13 cellular contexts compared by ENCODE assay signal in genomic region chr12:49783917-49784676, GRCh38. TPM values are rescaled to one million over a fixed set of nuclear protein-coding genes. Genes with fewer than 3 reads are reported as not detected.
DNase-seq lines count a peak whose midpoint lies in the region; ATAC-seq and TF ChIP-seq lines count a peak whose summit lies in the region.
"Had no signal": no experiment of that assay in that cellular context is flagged by ENCODE, and none has a peak within 500 bp of the region (broad histone marks: within the 10 kb centered on the region; RNA-seq: fewer than 3 reads in every experiment).

No MANE protein-coding gene starts in this region.

- H3K4me1 Mint-ChIP-seq in endothelial cell (ENCODE audit: unreplicated experiment) (peaks cover 16% of the 10 kb centered on the region), naive B cell (peaks cover 0 to 7% (median 7%) of the 10 kb centered on the region in 3 donors)
- no peaks in the 10 kb centered on the region for H3K4me1 Mint-ChIP-seq in activated naive CD8-positive, alpha-beta T cell treated with anti-CD3 and anti-CD28 coated beads for 36 hours
- H3K4me1 Mint-ChIP-seq: T-cell had no signal

- no peak overlapping the region for H3K27ac ChIP-seq in esophagus squamous epithelium
- H3K27ac ChIP-seq: prostate gland had no signal

- peak overlapping the region; percentile 66 for H3K27ac Mint-ChIP-seq in endothelial cell (ENCODE audit: unreplicated experiment)
- H3K27ac Mint-ChIP-seq in naive B cell, result peak overlapping the region in 1 of 6 donors; percentile 10
- H3K27ac Mint-ChIP-seq in activated naive CD8-positive, alpha-beta T cell treated with anti-CD3 and anti-CD28 coated beads for 36 hours, result no peak overlapping the region
- H3K27ac Mint-ChIP-seq: T-cell had no signal

- no peaks in the 10 kb centered on the region for H3K27me3 ChIP-seq in esophagus squamous epithelium

- H3K4me3 Mint-ChIP-seq in endothelial cell (ENCODE audit: unreplicated experiment) (no peak overlapping the region), naive B cell (no peak overlapping the region)
- H3K4me3 Mint-ChIP-seq in activated naive CD8-positive, alpha-beta T cell treated with anti-CD3 and anti-CD28 coated beads for 36 hours, result no peak overlapping the region
- H3K4me3 Mint-ChIP-seq: T-cell had no signal

- intact Hi-C loops in esophagus squamous epithelium (cut with DNase I), result no loop called here

- ATAC-seq in naive B cell (ENCODE audit: low read depth in 2 of 2), result peak; percentile 52 to 73
- no peak for ATAC-seq in HG02840 (IDR thresholded peaks at IDR 0.05; ENCODE audit: low FRiP score, unreplicated experiment)
- ATAC-seq: T-cell had no signal

- no peaks in the 10 kb centered on the region for H3K9me3 ChIP-seq in esophagus squamous epithelium
- H3K9me3 ChIP-seq: prostate gland had no signal

- H3K36me3 Mint-ChIP-seq in endothelial cell (ENCODE audit: low read depth, unreplicated experiment), result peaks cover 6% of the 10 kb centered on the region
- H3K36me3 Mint-ChIP-seq in naive B cell, result peaks cover 0 to 6% of the 10 kb centered on the region in 2 donors
- H3K36me3 Mint-ChIP-seq in activated naive CD8-positive, alpha-beta T cell treated with anti-CD3 and anti-CD28 coated beads for 36 hours, result no peaks in the 10 kb centered on the region

- H3K9me3 Mint-ChIP-seq in endothelial cell (ENCODE audit: unreplicated experiment) (no peaks in the 10 kb centered on the region), naive B cell (peaks cover 0 to 8% (median 2%) of the 10 kb centered on the region in 7 donors)
- no peaks in the 10 kb centered on the region for H3K9me3 Mint-ChIP-seq in activated naive CD8-positive, alpha-beta T cell treated with anti-CD3 and anti-CD28 coated beads for 36 hours

- H3K27me3 Mint-ChIP-seq in endothelial cell (ENCODE audit: unreplicated experiment) (peaks cover 1% of the 10 kb centered on the region), naive B cell (peaks cover 24 to 36% (median 35%) of the 10 kb centered on the region in 3 donors)
- H3K27me3 Mint-ChIP-seq in activated naive CD8-positive, alpha-beta T cell treated with anti-CD3 and anti-CD28 coated beads for 36 hours, result peaks cover 19% of the 10 kb centered on the region

- TF ChIP-seq CTCF in AG09309 (IDR thresholded peaks at IDR 0.05; ENCODE audit: control insufficient read depth, insufficient read depth, low read depth, low read length, missing control alignments), result no peak
- TF ChIP-seq CTCF in endothelial cell (IDR thresholded peaks at IDR 0.05; ENCODE audit: unreplicated experiment), result no peak
- TF ChIP-seq CTCF in esophagus squamous epithelium (IDR thresholded peaks at IDR 0.05), result no peak

- DNase-seq in AG09309 (ENCODE audit: low read depth) (peak; percentile 70), NCI-H2227 (lab: John Stamatoyannopoulos, UW; ENCODE audit: unreplicated experiment) (peak; percentile 4), endothelial cell (ENCODE audit: low spot score) (no peak), naive B cell (no peak), NCI-H446 (lab: John Stamatoyannopoulos, UW) (no peak), esophagus squamous epithelium (lab: John Stamatoyannopoulos, UW) (no peak)
- no peak for DNase-seq in activated naive CD8-positive, alpha-beta T cell treated with anti-CD3 and anti-CD28 coated beads for 36 hours
- DNase-seq: activated effector memory CD4-positive, alpha-beta T cell treated with anti-CD3 and anti-CD28 coated beads, Interleukin-2, amount 50 U/mL, for 16 hours; glutamatergic neuron; NCI-H1105 had no signal

- peaks cover 0 to 13% (median 0%) of the 10 kb centered on the region in 3 donors for H3K4me1 ChIP-seq in esophagus squamous epithelium
- H3K4me1 ChIP-seq: prostate gland had no signal

- 35 to 47% methylated on average over 7 of the region's 7 CpGs for WGBS in esophagus squamous epithelium, 2 donors

- TF ChIP-seq POLR2A in esophagus squamous epithelium (IDR thresholded peaks at IDR 0.05), result no peak

- H3K4me3 ChIP-seq in AG09309 (ENCODE audit: control insufficient read depth, low read depth, low read length) (no peak overlapping the region), esophagus squamous epithelium (no peak overlapping the region)
- H3K4me3 ChIP-seq: prostate gland had no signal

- H3K36me3 ChIP-seq in esophagus squamous epithelium, result no peaks in the 10 kb centered on the region
- H3K36me3 ChIP-seq: prostate gland had no signal

RNA-seq across cellular contexts. Expression of gene TMBIM6, which starts 42.7 kb away (rescaled TPM):
- total RNA-seq in endothelial cell (ENCODE audit: unreplicated experiment) (571 TPM), esophagus squamous epithelium (100 to 1,000 TPM; 307 to 444 (median 343) TPM)
- polyA plus RNA-seq in naive B cell (ENCODE audit: low read depth in 6 of 6), result 1,000 to 10,000 TPM in 1 of 6 donors, 100 to 1,000 TPM in 5; 740 to 1,714 (median 822) TPM
- total RNA-seq in activated naive CD8-positive, alpha-beta T cell treated with anti-CD3 and anti-CD28 coated beads for 36 hours, result 100 to 1,000 TPM; 400 to 410 TPM

RNA-seq across cellular contexts. Expression of gene NCKAP5L, which starts 44.1 kb away (rescaled TPM):
- total RNA-seq in endothelial cell (ENCODE audit: unreplicated experiment), result 70.9 TPM
- 1 to 10 TPM in 3 of 6 donors, under 1 TPM in 2, not detected in 1; 0.70 to 4.0 (median 1.2) TPM for polyA plus RNA-seq in naive B cell (ENCODE audit: low read depth in 6 of 6)
- total RNA-seq in activated naive CD8-positive, alpha-beta T cell treated with anti-CD3 and anti-CD28 coated beads for 36 hours, result 1 to 10 TPM; 7.9 to 8.9 TPM
- 10 to 100 TPM in 1 of 4 donors, 1 to 10 TPM in 3; 3.2 to 10.5 (median 8.0) TPM for total RNA-seq in esophagus squamous epithelium

RNA-seq across cellular contexts. Expression of gene BCDIN3D, which starts 58.8 kb away (rescaled TPM):
- total RNA-seq in endothelial cell (ENCODE audit: unreplicated experiment) (2.6 TPM), esophagus squamous epithelium (1 to 10 TPM; 2.5 to 4.8 (median 3.0) TPM)
- 10 to 100 TPM in 1 of 6 donors, 1 to 10 TPM in 5; 7.2 to 10.7 (median 9.0) TPM for polyA plus RNA-seq in naive B cell (ENCODE audit: low read depth in 6 of 6)
- total RNA-seq in activated naive CD8-positive, alpha-beta T cell treated with anti-CD3 and anti-CD28 coated beads for 36 hours, result 1 to 10 TPM; 4.1 to 4.3 TPM

Comparison
In these comparisons a context has a peak if more than half of its experiments do, and no peak if none do; other contexts are left out.
1. DNase-seq: peak in AG09309 (single experiment) and NCI-H2227 (single experiment); none in endothelial cell (single experiment), naive B cell (single experiment), NCI-H446 (0 of 2), activated naive CD8-positive, alpha-beta T cell treated with anti-CD3 and anti-CD28 coated beads for 36 hours (single experiment) and esophagus squamous epithelium (single experiment).